Comparison of ENCODE assay signal across 1 cellular context in genomic region chr3:51982352-51982837, GRCh38.
A peak's percentile ranks its signal among the peaks of the same experiment; 100 is the strongest.
TF ChIP-seq lines count a peak whose summit lies in the region.

No MANE protein-coding gene starts in this region.

TF ChIP-seq in K562, 482 proteins besides CTCF, POLR2A, EP300 and RAD21 (continues in another document):
- TF ChIP-seq ZNF699 (CRISPR knock-in tag; IDR thresholded peaks at IDR 0.05; ENCODE audit: insufficient replicate concordance), result no peak
- TF ChIP-seq, protein P1, sequence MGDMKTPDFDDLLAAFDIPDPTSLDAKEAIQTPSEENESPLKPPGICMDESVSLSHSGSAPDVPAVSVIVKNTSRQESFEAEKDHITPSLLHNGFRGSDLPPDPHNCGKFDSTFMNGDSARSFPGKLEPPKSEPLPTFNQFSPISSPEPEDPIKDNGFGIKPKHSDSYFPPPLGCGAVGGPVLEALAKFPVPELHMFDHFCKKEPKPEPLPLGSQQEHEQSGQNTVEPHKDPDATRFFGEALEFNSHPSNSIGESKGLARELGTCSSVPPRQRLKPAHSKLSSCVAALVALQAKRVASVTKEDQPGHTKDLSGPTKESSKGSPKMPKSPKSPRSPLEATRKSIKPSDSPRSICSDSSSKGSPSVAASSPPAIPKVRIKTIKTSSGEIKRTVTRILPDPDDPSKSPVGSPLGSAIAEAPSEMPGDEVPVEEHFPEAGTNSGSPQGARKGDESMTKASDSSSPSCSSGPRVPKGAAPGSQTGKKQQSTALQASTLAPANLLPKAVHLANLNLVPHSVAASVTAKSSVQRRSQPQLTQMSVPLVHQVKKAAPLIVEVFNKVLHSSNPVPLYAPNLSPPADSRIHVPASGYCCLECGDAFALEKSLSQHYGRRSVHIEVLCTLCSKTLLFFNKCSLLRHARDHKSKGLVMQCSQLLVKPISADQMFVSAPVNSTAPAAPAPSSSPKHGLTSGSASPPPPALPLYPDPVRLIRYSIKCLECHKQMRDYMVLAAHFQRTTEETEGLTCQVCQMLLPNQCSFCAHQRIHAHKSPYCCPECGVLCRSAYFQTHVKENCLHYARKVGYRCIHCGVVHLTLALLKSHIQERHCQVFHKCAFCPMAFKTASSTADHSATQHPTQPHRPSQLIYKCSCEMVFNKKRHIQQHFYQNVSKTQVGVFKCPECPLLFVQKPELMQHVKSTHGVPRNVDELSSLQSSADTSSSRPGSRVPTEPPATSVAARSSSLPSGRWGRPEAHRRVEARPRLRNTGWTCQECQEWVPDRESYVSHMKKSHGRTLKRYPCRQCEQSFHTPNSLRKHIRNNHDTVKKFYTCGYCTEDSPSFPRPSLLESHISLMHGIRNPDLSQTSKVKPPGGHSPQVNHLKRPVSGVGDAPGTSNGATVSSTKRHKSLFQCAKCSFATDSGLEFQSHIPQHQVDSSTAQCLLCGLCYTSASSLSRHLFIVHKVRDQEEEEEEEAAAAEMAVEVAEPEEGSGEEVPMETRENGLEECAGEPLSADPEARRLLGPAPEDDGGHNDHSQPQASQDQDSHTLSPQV (IDR thresholded peaks at IDR 0.05), result peak; percentile 65
- TF ChIP-seq SMARCA5 (IDR thresholded peaks at IDR 0.05), result 0 out of 2 replicates have a peak, but pooled peaks have one; percentile 30
- TF ChIP-seq TCF7L2 (IDR thresholded peaks at IDR 0.05; ENCODE audit: low read depth, low read length), result no peak
- peak; percentile 19; the same call in 1 of the 2 replicates for TF ChIP-seq HNRNPL (IDR thresholded peaks at IDR 0.05; ENCODE audit: low read depth, low read length)
- TF ChIP-seq ZBTB7A (IDR thresholded peaks at IDR 0.05; ENCODE audit: borderline replicate concordance, control insufficient read depth, low read depth, low read length), result peak; percentile 32; the same call in 1 of the 2 replicates
- peak; percentile 44 for TF ChIP-seq CTCFL (IDR thresholded peaks at IDR 0.05; ENCODE audit: borderline replicate concordance, insufficient read depth, low read depth, low read length, poor library complexity, severe bottlenecking)
- TF ChIP-seq, protein P2, sequence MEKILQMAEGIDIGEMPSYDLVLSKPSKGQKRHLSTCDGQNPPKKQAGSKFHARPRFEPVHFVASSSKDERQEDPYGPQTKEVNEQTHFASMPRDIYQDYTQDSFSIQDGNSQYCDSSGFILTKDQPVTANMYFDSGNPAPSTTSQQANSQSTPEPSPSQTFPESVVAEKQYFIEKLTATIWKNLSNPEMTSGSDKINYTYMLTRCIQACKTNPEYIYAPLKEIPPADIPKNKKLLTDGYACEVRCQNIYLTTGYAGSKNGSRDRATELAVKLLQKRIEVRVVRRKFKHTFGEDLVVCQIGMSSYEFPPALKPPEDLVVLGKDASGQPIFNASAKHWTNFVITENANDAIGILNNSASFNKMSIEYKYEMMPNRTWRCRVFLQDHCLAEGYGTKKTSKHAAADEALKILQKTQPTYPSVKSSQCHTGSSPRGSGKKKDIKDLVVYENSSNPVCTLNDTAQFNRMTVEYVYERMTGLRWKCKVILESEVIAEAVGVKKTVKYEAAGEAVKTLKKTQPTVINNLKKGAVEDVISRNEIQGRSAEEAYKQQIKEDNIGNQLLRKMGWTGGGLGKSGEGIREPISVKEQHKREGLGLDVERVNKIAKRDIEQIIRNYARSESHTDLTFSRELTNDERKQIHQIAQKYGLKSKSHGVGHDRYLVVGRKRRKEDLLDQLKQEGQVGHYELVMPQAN (IDR thresholded peaks at IDR 0.05; ENCODE audit: borderline replicate concordance), result peak; percentile 80; the same call in 1 of the 2 replicates
- TF ChIP-seq MYNN (IDR thresholded peaks at IDR 0.05), result peak; percentile 59
- no peak for TF ChIP-seq MYNN (CRISPR knock-in tag; IDR thresholded peaks at IDR 0.05)
- no peak for TF ChIP-seq CREB5 (CRISPR knock-in tag; IDR thresholded peaks at IDR 0.05)
- TF ChIP-seq YBX1 (IDR thresholded peaks at IDR 0.05), result no peak
- TF ChIP-seq CREM (IDR thresholded peaks at IDR 0.05; ENCODE audit: low read depth), result 0 out of 2 replicates have a peak, but pooled peaks have one; percentile 3
- no peak for TF ChIP-seq HMG20A (CRISPR knock-in tag; conservative IDR thresholded peaks at IDR 0.05)
- TF ChIP-seq CBX3 (IDR thresholded peaks at IDR 0.05; ENCODE audit: borderline replicate concordance in 1 of 2, low read length in 2 of 2), result no peak
- TF ChIP-seq, protein P3, sequence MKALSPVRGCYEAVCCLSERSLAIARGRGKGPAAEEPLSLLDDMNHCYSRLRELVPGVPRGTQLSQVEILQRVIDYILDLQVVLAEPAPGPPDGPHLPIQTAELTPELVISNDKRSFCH (CRISPR knock-in tag; IDR thresholded peaks at IDR 0.05), result no peak
- TF ChIP-seq, protein P3 (tag; IDR thresholded peaks at IDR 0.05), result 0 out of 2 replicates have a peak, but pooled peaks have one; percentile 18
- TF ChIP-seq CTBP1 (IDR thresholded peaks at IDR 0.05; ENCODE audit: borderline replicate concordance), result peak; percentile 38; the same call in 1 of the 2 replicates
- TF ChIP-seq CBFB (CRISPR knock-in tag; IDR thresholded peaks at IDR 0.05), result 0 out of 2 replicates have a peak, but pooled peaks have one; percentile 10
- 0 out of 2 replicates have a peak, but pooled peaks have one; percentile 16 for TF ChIP-seq RB1 (IDR thresholded peaks at IDR 0.05; ENCODE audit: low read depth)
- peak; percentile 62 for TF ChIP-seq ZNF24 (IDR thresholded peaks at IDR 0.05)
- peak; percentile 69 for TF ChIP-seq TFAP4 (CRISPR knock-in tag; IDR thresholded peaks at IDR 0.05; ENCODE audit: borderline replicate concordance)
- peak in 1 of 2 experiments; percentile 71; a peak in 2 of 4 replicates for TF ChIP-seq HDAC1 (IDR thresholded peaks at IDR 0.05)
- TF ChIP-seq, protein P4, sequence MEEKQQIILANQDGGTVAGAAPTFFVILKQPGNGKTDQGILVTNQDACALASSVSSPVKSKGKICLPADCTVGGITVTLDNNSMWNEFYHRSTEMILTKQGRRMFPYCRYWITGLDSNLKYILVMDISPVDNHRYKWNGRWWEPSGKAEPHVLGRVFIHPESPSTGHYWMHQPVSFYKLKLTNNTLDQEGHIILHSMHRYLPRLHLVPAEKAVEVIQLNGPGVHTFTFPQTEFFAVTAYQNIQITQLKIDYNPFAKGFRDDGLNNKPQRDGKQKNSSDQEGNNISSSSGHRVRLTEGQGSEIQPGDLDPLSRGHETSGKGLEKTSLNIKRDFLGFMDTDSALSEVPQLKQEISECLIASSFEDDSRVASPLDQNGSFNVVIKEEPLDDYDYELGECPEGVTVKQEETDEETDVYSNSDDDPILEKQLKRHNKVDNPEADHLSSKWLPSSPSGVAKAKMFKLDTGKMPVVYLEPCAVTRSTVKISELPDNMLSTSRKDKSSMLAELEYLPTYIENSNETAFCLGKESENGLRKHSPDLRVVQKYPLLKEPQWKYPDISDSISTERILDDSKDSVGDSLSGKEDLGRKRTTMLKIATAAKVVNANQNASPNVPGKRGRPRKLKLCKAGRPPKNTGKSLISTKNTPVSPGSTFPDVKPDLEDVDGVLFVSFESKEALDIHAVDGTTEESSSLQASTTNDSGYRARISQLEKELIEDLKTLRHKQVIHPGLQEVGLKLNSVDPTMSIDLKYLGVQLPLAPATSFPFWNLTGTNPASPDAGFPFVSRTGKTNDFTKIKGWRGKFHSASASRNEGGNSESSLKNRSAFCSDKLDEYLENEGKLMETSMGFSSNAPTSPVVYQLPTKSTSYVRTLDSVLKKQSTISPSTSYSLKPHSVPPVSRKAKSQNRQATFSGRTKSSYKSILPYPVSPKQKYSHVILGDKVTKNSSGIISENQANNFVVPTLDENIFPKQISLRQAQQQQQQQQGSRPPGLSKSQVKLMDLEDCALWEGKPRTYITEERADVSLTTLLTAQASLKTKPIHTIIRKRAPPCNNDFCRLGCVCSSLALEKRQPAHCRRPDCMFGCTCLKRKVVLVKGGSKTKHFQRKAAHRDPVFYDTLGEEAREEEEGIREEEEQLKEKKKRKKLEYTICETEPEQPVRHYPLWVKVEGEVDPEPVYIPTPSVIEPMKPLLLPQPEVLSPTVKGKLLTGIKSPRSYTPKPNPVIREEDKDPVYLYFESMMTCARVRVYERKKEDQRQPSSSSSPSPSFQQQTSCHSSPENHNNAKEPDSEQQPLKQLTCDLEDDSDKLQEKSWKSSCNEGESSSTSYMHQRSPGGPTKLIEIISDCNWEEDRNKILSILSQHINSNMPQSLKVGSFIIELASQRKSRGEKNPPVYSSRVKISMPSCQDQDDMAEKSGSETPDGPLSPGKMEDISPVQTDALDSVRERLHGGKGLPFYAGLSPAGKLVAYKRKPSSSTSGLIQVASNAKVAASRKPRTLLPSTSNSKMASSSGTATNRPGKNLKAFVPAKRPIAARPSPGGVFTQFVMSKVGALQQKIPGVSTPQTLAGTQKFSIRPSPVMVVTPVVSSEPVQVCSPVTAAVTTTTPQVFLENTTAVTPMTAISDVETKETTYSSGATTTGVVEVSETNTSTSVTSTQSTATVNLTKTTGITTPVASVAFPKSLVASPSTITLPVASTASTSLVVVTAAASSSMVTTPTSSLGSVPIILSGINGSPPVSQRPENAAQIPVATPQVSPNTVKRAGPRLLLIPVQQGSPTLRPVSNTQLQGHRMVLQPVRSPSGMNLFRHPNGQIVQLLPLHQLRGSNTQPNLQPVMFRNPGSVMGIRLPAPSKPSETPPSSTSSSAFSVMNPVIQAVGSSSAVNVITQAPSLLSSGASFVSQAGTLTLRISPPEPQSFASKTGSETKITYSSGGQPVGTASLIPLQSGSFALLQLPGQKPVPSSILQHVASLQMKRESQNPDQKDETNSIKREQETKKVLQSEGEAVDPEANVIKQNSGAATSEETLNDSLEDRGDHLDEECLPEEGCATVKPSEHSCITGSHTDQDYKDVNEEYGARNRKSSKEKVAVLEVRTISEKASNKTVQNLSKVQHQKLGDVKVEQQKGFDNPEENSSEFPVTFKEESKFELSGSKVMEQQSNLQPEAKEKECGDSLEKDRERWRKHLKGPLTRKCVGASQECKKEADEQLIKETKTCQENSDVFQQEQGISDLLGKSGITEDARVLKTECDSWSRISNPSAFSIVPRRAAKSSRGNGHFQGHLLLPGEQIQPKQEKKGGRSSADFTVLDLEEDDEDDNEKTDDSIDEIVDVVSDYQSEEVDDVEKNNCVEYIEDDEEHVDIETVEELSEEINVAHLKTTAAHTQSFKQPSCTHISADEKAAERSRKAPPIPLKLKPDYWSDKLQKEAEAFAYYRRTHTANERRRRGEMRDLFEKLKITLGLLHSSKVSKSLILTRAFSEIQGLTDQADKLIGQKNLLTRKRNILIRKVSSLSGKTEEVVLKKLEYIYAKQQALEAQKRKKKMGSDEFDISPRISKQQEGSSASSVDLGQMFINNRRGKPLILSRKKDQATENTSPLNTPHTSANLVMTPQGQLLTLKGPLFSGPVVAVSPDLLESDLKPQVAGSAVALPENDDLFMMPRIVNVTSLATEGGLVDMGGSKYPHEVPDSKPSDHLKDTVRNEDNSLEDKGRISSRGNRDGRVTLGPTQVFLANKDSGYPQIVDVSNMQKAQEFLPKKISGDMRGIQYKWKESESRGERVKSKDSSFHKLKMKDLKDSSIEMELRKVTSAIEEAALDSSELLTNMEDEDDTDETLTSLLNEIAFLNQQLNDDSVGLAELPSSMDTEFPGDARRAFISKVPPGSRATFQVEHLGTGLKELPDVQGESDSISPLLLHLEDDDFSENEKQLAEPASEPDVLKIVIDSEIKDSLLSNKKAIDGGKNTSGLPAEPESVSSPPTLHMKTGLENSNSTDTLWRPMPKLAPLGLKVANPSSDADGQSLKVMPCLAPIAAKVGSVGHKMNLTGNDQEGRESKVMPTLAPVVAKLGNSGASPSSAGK (IDR thresholded peaks at IDR 0.05), result peak; percentile 30; the same call in 1 of the 2 replicates
- TF ChIP-seq ZNF561 (CRISPR knock-in tag; conservative IDR thresholded peaks at IDR 0.05), result no peak
- TF ChIP-seq SRF (CRISPR knock-in tag; IDR thresholded peaks at IDR 0.05), result no peak
- TF ChIP-seq BHLHE40 (IDR thresholded peaks at IDR 0.05; ENCODE audit: low read length), result peak; percentile 43; the same call in 1 of the 2 replicates
- no peak for TF ChIP-seq NFXL1 (CRISPR knock-in tag; IDR thresholded peaks at IDR 0.05)
- TF ChIP-seq NR2C2 (CRISPR knock-in tag; IDR thresholded peaks at IDR 0.05), result peak; percentile 65; the same call in 1 of the 2 replicates
- no peak for TF ChIP-seq NR2C2 (tag; IDR thresholded peaks at IDR 0.05)
- TF ChIP-seq ZNF316 (IDR thresholded peaks at IDR 0.05), result 0 out of 2 replicates have a peak, but pooled peaks have one; percentile 7
- 0 out of 2 replicates have a peak, but pooled peaks have one; percentile 2 for TF ChIP-seq SMC3 (conservative IDR thresholded peaks at IDR 0.05; ENCODE audit: insufficient read depth, low read depth, low read length)
- no peak for TF ChIP-seq ZNF766 (CRISPR knock-in tag; conservative IDR thresholded peaks at IDR 0.05)
- TF ChIP-seq TCF7 (IDR thresholded peaks at IDR 0.05; ENCODE audit: borderline replicate concordance), result no peak
- TF ChIP-seq FOXK1 (CRISPR knock-in tag; IDR thresholded peaks at IDR 0.05; ENCODE audit: borderline replicate concordance), result peak; percentile 7; the same call in 1 of the 2 replicates
- TF ChIP-seq JUND (IDR thresholded peaks at IDR 0.05; ENCODE audit: borderline replicate concordance, low read depth, low read length), result 0 out of 2 replicates have a peak, but pooled peaks have one; percentile 7
- TF ChIP-seq JUND (tag; IDR thresholded peaks at IDR 0.05; ENCODE audit: borderline replicate concordance, low read depth, low read length), result no peak
